In the genomic region with DNA sequence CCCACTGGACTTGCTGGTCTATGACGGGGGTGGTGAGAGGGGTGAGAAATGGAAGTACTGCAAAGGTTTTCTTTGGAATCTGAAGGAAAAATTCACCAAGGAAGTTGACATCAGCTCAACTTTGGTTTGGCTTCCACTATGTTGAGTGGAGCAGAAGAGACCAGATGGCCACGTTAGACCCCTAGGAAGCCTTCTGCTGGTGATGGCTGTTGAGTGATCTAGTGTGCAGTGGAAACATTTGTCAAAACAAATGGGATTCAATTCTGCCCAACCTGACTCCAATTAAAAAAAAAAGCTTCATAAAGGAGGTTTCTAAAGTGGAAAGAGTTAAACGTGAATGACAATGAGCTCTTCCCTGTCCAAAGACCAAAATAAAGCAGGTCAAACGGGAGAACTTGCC, we compare ENCODE assay signal across 22 cellular contexts.
"Had no signal": no experiment of that assay in that cellular context is flagged by ENCODE, and none has a peak within 500 bp of the region (broad histone marks: within the 10 kb centered on the region; RNA-seq: fewer than 3 reads in every experiment).

No MANE protein-coding gene starts in this region.

- H3K27me3 Mint-ChIP-seq: naive thymus-derived CD4-positive, alpha-beta T cell had no signal

- H3K4me1 Mint-ChIP-seq: endodermal cell, nephron progenitor cell had no signal

- H3K27ac Mint-ChIP-seq: endodermal cell; naive thymus-derived CD4-positive, alpha-beta T cell; nephron progenitor cell had no signal

- H3K4me3 Mint-ChIP-seq: endodermal cell; naive thymus-derived CD4-positive, alpha-beta T cell; nephron progenitor cell; stimulated activated effector memory CD8-positive, alpha-beta T cell treated with anti-CD3 and anti-CD28 coated beads, Interleukin-12 subunit alpha, Interleukin-12 subunit beta, amount 100 ng/mL, for 72 hours had no signal

- H3K9me3 Mint-ChIP-seq: endodermal cell; naive thymus-derived CD4-positive, alpha-beta T cell; nephron progenitor cell; stimulated activated effector memory CD8-positive, alpha-beta T cell treated with anti-CD3 and anti-CD28 coated beads, Interleukin-12 subunit alpha, Interleukin-12 subunit beta, amount 100 ng/mL, for 72 hours had no signal

- DNase-seq: effector CD8-positive, alpha-beta T cell; endodermal cell; foreskin fibroblast; gastrocnemius medialis; heart left ventricle; left cardiac atrium; left lung; mesendoderm; midbrain; naive thymus-derived CD4-positive, alpha-beta T cell; nephron progenitor cell; nucleus accumbens; stimulated activated CD4-positive, alpha-beta T cell treated with anti-CD3 and anti-CD28 coated beads, Interleukin-12 subunit alpha, Interleukin-12 subunit beta, amount 100 ng/mL, for 4 hours; stimulated activated CD4-positive, alpha-beta T cell treated with anti-CD3 and anti-CD28 coated beads, Interleukin-2, amount 100 ng/mL, for 24 hours; stimulated activated CD4-positive, alpha-beta T cell treated with anti-CD3 and anti-CD28 coated beads, Interleukin-4, amount 100 ng/mL, for 24 hours; stimulated activated naive CD4-positive, alpha-beta T cell treated with Interleukin-2 at 50 U/mL for 16 hours; stomach; thyroid gland; trophoblast cell had no signal

- ATAC-seq: esophagus mucosa; gastrocnemius medialis; heart left ventricle; left cardiac atrium; left lung; naive thymus-derived CD4-positive, alpha-beta T cell; sciatic nerve; stimulated activated effector memory CD8-positive, alpha-beta T cell treated with anti-CD3 and anti-CD28 coated beads, Interleukin-12 subunit alpha, Interleukin-12 subunit beta, amount 100 ng/mL, for 72 hours had no signal
